In genomic region chr11:35390737-35391682, GRCh38 we compare ENCODE assay signal across 9 cellular contexts. TPM values are rescaled to one million over a fixed set of nuclear protein-coding genes. Genes with fewer than 3 reads are reported as not detected.
A peak's percentile ranks its signal among the peaks of the same experiment; 100 is the strongest.
DNase-seq lines count a peak whose midpoint lies in the region; ATAC-seq, FAIRE-seq and TF ChIP-seq lines count a peak whose summit lies in the region.
"Had no signal": no experiment of that assay in that cellular context is flagged by ENCODE, and none has a peak within 500 bp of the region (broad histone marks: within the 10 kb centered on the region; RNA-seq: fewer than 3 reads in every experiment).

No MANE protein-coding gene starts in this region.

- H3K4me1 ChIP-seq in Karpas-422 (ENCODE audit: low read length) = peaks cover 29% of the 10 kb centered on the region
- H3K4me1 ChIP-seq in tibial artery = peaks cover 0 to 32% (median 14%) of the 10 kb centered on the region in 4 donors

- no peaks in the 10 kb centered on the region for H3K9me2 ChIP-seq in Karpas-422 (replicated peaks; ENCODE audit: insufficient read depth, low read length)

- peak overlapping the region; percentile 68 for H3K27ac Mint-ChIP-seq in memory B cell

- H3K27me3 Mint-ChIP-seq in activated T-cell treated with anti-CD3 and anti-CD28 coated beads, Interleukin-2, amount 50 U/mL, for 4 hours (ENCODE audit: low read depth) = no peaks in the 10 kb centered on the region
- no peaks in the 10 kb centered on the region for H3K27me3 Mint-ChIP-seq in memory B cell

- H3K9me3 Mint-ChIP-seq in activated T-cell treated with anti-CD3 and anti-CD28 coated beads, Interleukin-2, amount 50 U/mL, for 4 hours = no peaks in the 10 kb centered on the region
- no peaks in the 10 kb centered on the region for H3K9me3 Mint-ChIP-seq in memory B cell

- ATAC-seq in GM21737 (IDR thresholded peaks at IDR 0.05; ENCODE audit: unreplicated experiment) = peak; percentile 77
- peak; percentile 72 to 79 for ATAC-seq in activated T-cell treated with anti-CD3 and anti-CD28 coated beads, Interleukin-2, amount 50 U/mL, for 4 hours
- peak; percentile 69 for ATAC-seq in memory B cell (ENCODE audit: low read depth)

- CTCF ChIA-PET in HEK293T (lab: Yijun Ruan, JAX) = interaction anchor here (0.7 kb wide), 1 partner anchor 803 kb away, joined by 3 read pairs; no protein-coding TSS in a partner anchor

- peak overlapping the region; percentile 55 for H3K4me2 ChIP-seq in Karpas-422 (ENCODE audit: low read depth, low read length, poor library complexity, severe bottlenecking)

- H2AFZ ChIP-seq in Karpas-422 (ENCODE audit: low read length) = no peak overlapping the region

- H3K9ac ChIP-seq in Karpas-422 (ENCODE audit: low read length) = no peak overlapping the region

- TF ChIP-seq POLR2A in GM12891 (IDR thresholded peaks at IDR 0.05; ENCODE audit: low read depth, low read length) = no peak

- H3K79me2 ChIP-seq in Karpas-422 (ENCODE audit: low read length) = no peaks in the 10 kb centered on the region

- no peak for DNase-seq in GM12891 (ENCODE audit: insufficient read length, low spot score)
- peak; percentile 71 for DNase-seq in Karpas-422
- DNase-seq in activated T-cell treated with anti-CD3 and anti-CD28 coated beads, Interleukin-2, amount 50 U/mL, for 4 hours = peak; percentile 28
- no peak for DNase-seq in memory B cell (ENCODE audit: low spot score in 2 of 2)
- DNase-seq in HEK293T (ENCODE audit: extremely low spot score) = no peak
- DNase-seq in tibial artery = no peak
- DNase-seq in NCI-H2227 (lab: John Stamatoyannopoulos, UW; ENCODE audit: unreplicated experiment) = no peak

- peak overlapping the region; percentile 22; the same call in 1 of the 2 replicates for H3K4me3 ChIP-seq in Karpas-422 (ENCODE audit: low read length)
- no peak overlapping the region for H3K4me3 ChIP-seq in tibial artery

- no peaks in the 10 kb centered on the region; the same call in 1 of the 2 replicates for H4K20me1 ChIP-seq in Karpas-422 (ENCODE audit: insufficient read depth, low read depth, low read length)

- H3K27ac ChIP-seq in Karpas-422 (ENCODE audit: low read length) = no peak overlapping the region
- peak overlapping the region in 1 of 2 donors; percentile 11 for H3K27ac ChIP-seq in tibial artery

- H3K9me3 ChIP-seq in Karpas-422 (ENCODE audit: low read length) = no peaks in the 10 kb centered on the region
- H3K9me3 ChIP-seq in tibial artery = no peaks in the 10 kb centered on the region

- no peaks in the 10 kb centered on the region for H3K36me3 Mint-ChIP-seq in activated T-cell treated with anti-CD3 and anti-CD28 coated beads, Interleukin-2, amount 50 U/mL, for 4 hours (ENCODE audit: insufficient read depth)
- no peaks in the 10 kb centered on the region for H3K36me3 Mint-ChIP-seq in memory B cell

- intact Hi-C loops in tibial artery (cut with DNase I; ENCODE audit: low total_unique reads) = loop anchor here (5.0 kb wide), 1 partner anchor 464 kb away; no protein-coding TSS in a partner anchor

- FAIRE-seq in GM12891 (lab: Jason Lieb, UNC) = peak; percentile 91

- H3K4me3 Mint-ChIP-seq in activated T-cell treated with anti-CD3 and anti-CD28 coated beads, Interleukin-2, amount 50 U/mL, for 4 hours = no peak overlapping the region
- H3K4me3 Mint-ChIP-seq in memory B cell = peak overlapping the region; percentile 74
- H3K4me3 Mint-ChIP-seq: nephron had no signal

- H3K27me3 ChIP-seq in Karpas-422 (ENCODE audit: low read length) (no peaks in the 10 kb centered on the region), tibial artery (no peaks in the 10 kb centered on the region)

- peaks cover 32% of the 10 kb centered on the region for H3K4me1 Mint-ChIP-seq in activated T-cell treated with anti-CD3 and anti-CD28 coated beads, Interleukin-2, amount 50 U/mL, for 4 hours (ENCODE audit: low read depth)
- peaks cover 13% of the 10 kb centered on the region for H3K4me1 Mint-ChIP-seq in memory B cell

- POLR2A ChIA-PET in HEK293T (lab: Yijun Ruan, JAX) = no interaction called here

- H3K36me3 ChIP-seq in Karpas-422 (ENCODE audit: insufficient read depth, low read length) = no peaks in the 10 kb centered on the region
- H3K36me3 ChIP-seq in tibial artery = no peaks in the 10 kb centered on the region

- TF ChIP-seq CTCF in tibial artery (IDR thresholded peaks at IDR 0.05) = no peak

TF ChIP-seq in GM12891, 5 proteins besides CTCF, POLR2A, EP300 and RAD21:
- no peak for TF ChIP-seq PAX5 (IDR thresholded peaks at IDR 0.05; ENCODE audit: insufficient read depth, low read length, severe bottlenecking)
- peak; percentile 80 for TF ChIP-seq POU2F2 (IDR thresholded peaks at IDR 0.05; ENCODE audit: low read depth, low read length)
- TF ChIP-seq TAF1 (IDR thresholded peaks at IDR 0.05; ENCODE audit: low read depth, low read length) = no peak

TF ChIP-seq in HEK293T, 16 proteins besides CTCF, POLR2A, EP300 and RAD21:
- no peak for TF ChIP-seq ZNF384 (IDR thresholded peaks at IDR 0.05)
- no peak for TF ChIP-seq ELF4 (IDR thresholded peaks at IDR 0.05)
- no peak for TF ChIP-seq SP1 (IDR thresholded peaks at IDR 0.05)

RNA-seq across cellular contexts. Expression of gene SLC1A2, which starts 28.3 kb away (rescaled TPM):
- polyA plus RNA-seq in GM12891 (2012; ENCODE audit: low read depth, missing spikeins) = 0.04 TPM
- not detected in 2 replicates for total RNA-seq in Karpas-422 (2014; rRNA removed; shearing (Covaris generic); ENCODE audit: low replicate concordance)
- under 1 TPM; 0.03 to 0.13 (median 0.05) TPM for total RNA-seq in activated T-cell treated with anti-CD3 and anti-CD28 coated beads, Interleukin-2, amount 50 U/mL, for 4 hours

Comparison
In these comparisons a context has a peak if more than half of its experiments do, and no peak if none do; other contexts are left out.
1. DNase-seq: peak in Karpas-422 (single experiment) and activated T-cell treated with anti-CD3 and anti-CD28 coated beads, Interleukin-2, amount 50 U/mL, for 4 hours (single experiment); none in GM12891 (single experiment), memory B cell (0 of 2), HEK293T (single experiment), tibial artery (0 of 2) and NCI-H2227 (single experiment).
2. Peak in every context shown above with its lines, with median percentiles within 50 percentile points of each other: ATAC-seq.